Comparison of ENCODE assay signal across 18 cellular contexts in the genomic region with DNA sequence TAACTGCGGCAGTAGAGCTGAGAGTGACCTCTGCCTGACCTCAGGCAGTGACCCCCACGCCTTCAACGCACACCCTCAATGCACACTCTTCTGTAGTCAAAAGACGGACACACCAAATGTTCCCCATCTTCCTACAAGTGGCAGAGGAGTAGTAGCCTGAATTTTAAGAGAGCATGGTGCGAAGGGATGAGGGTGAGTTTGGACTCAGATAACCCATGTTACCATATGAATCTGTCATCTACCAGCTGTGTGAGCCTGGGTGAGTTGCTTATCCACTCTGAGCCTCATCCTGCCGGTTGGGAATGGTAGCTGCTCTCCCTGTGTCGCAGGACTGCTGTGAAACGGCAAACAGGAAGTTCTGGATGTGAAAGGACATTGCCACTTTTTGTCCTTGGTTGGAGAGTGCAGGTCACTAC. TPM values are rescaled to one million over a fixed set of nuclear protein-coding genes. Genes with fewer than 3 reads are reported as not detected.
DNase-seq lines count a peak whose midpoint lies in the region; ATAC-seq and TF ChIP-seq lines count a peak whose summit lies in the region.
"Had no signal": no experiment of that assay in that cellular context is flagged by ENCODE, and none has a peak within 500 bp of the region (broad histone marks: within the 10 kb centered on the region; RNA-seq: fewer than 3 reads in every experiment).

No MANE protein-coding gene starts in this region.

- no peaks in the 10 kb centered on the region for H3K27me3 Mint-ChIP-seq in GM23338 (ENCODE audit: insufficient read depth, low read depth, poor library complexity)

- H3K27me3 ChIP-seq in GM23338 (ENCODE audit: insufficient read depth) (peaks cover 100% of the 10 kb centered on the region), fibroblast of lung (ENCODE audit: control insufficient read depth, insufficient read depth, low read length) (peaks cover 84% of the 10 kb centered on the region), osteoblast (ENCODE audit: insufficient read depth, low read length) (peaks cover 98% of the 10 kb centered on the region)

- no peak for ATAC-seq in GM23338

- H3K36me3 Mint-ChIP-seq in GM23338 (ENCODE audit: low read depth): no peaks in the 10 kb centered on the region
- H3K36me3 Mint-ChIP-seq: CD4-positive, CD25-positive, alpha-beta regulatory T cell had no signal

- H2AFZ ChIP-seq in GM23338: no peak overlapping the region
- H2AFZ ChIP-seq in fibroblast of lung (ENCODE audit: low read length): peak overlapping the region; percentile 7
- no peak overlapping the region for H2AFZ ChIP-seq in osteoblast (ENCODE audit: low read length)

- H3K27ac ChIP-seq in GM23338 (ENCODE audit: low read depth): no peak overlapping the region
- no peak overlapping the region for H3K27ac ChIP-seq in SK-N-MC
- H3K27ac ChIP-seq in fibroblast of lung (ENCODE audit: insufficient read depth, low read length): no peak overlapping the region
- H3K27ac ChIP-seq in osteoblast (ENCODE audit: low read depth, low read length): no peak overlapping the region
- H3K27ac ChIP-seq: SJSA1 had no signal

- H3K9me2 ChIP-seq in GM23338 (ENCODE audit: insufficient read depth): no peaks in the 10 kb centered on the region

- peaks cover 21% of the 10 kb centered on the region; the same call in 1 of the 2 replicates for H3F3A ChIP-seq in GM23338 (replicated peaks; ENCODE audit: low read depth)

- H3K4me3 Mint-ChIP-seq in GM23338: no peak overlapping the region; the same call in 2 of the 3 replicates

- no peak overlapping the region for H3K27ac Mint-ChIP-seq in GM23338
- H3K27ac Mint-ChIP-seq: CD4-positive, CD25-positive, alpha-beta regulatory T cell had no signal

- H4K20me1 ChIP-seq in GM23338 (replicated peaks; ENCODE audit: insufficient read depth) (peaks cover 38% of the 10 kb centered on the region), fibroblast of lung (ENCODE audit: control insufficient read depth, extremely low read depth, insufficient read depth, low read length) (no peaks in the 10 kb centered on the region), osteoblast (ENCODE audit: insufficient read depth, low read length) (no peaks in the 10 kb centered on the region)

- peaks cover 4% of the 10 kb centered on the region; the same call in 2 of the 3 replicates for H3K9me3 Mint-ChIP-seq in GM23338

- H3K4me2 ChIP-seq in GM23338: no peak overlapping the region
- no peak overlapping the region for H3K4me2 ChIP-seq in fibroblast of lung (ENCODE audit: extremely low read depth, insufficient read depth, low read length)
- no peak overlapping the region for H3K4me2 ChIP-seq in osteoblast (ENCODE audit: insufficient read depth, low read length)

- H3K9ac ChIP-seq in SK-N-MC (ENCODE audit: insufficient read length): no peak overlapping the region
- no peak overlapping the region for H3K9ac ChIP-seq in fibroblast of lung (ENCODE audit: insufficient read depth, low read length)

- peaks cover 21% of the 10 kb centered on the region for H3K4me1 ChIP-seq in GM23338 (ENCODE audit: insufficient read depth)
- H3K4me1 ChIP-seq in fibroblast of lung (ENCODE audit: control insufficient read depth, extremely low read depth, insufficient read depth, low read length): no peaks in the 10 kb centered on the region
- H3K4me1 ChIP-seq in osteoblast (ENCODE audit: insufficient read depth, low read length): no peaks in the 10 kb centered on the region

- H3K36me3 ChIP-seq in GM23338 (ENCODE audit: insufficient read depth) (no peaks in the 10 kb centered on the region), SK-N-MC (ENCODE audit: insufficient read depth, low read length) (no peaks in the 10 kb centered on the region), fibroblast of lung (ENCODE audit: control insufficient read depth, insufficient read depth, low read length) (no peaks in the 10 kb centered on the region), osteoblast (ENCODE audit: insufficient read depth, low read length) (no peaks in the 10 kb centered on the region)
- H3K36me3 ChIP-seq: SJSA1 had no signal

- H3K4me3 ChIP-seq in GM23338: no peak overlapping the region
- peak overlapping the region; percentile 52 for H3K4me3 ChIP-seq in SK-N-MC
- H3K4me3 ChIP-seq in fibroblast of lung (replicated peaks in 1 of 4; ENCODE audit: control extremely low read depth in 1 of 4, insufficient read depth in 1 of 4, low read depth in 3 of 4, low read length in 4 of 4): no peak overlapping the region
- no peak overlapping the region for H3K4me3 ChIP-seq in osteoblast (ENCODE audit: insufficient read depth, low read length)
- H3K4me3 ChIP-seq: SJSA1 had no signal

- DNase-seq in GM23338 (ENCODE audit: low spot score) (peak; percentile 17), SK-N-MC (ENCODE audit: low read depth, low spot score) (no peak), fibroblast of lung (ENCODE audit: low read depth in 2 of 2) (no peak), osteoblast (ENCODE audit: insufficient read length, low spot score, missing footprints) (peak; percentile 58), GM19240 (ENCODE audit: insufficient read length, low spot score) (no peak), SHP77 (lab: John Stamatoyannopoulos, UW) (no peak)
- DNase-seq in stimulated activated CD4-positive, alpha-beta T cell treated with anti-CD3 and anti-CD28 coated beads, Interleukin-2, amount 100 ng/mL, for 48 hours: no peak
- DNase-seq: CD4-positive, CD25-positive, alpha-beta regulatory T cell; DMS79 treated with DMSO at 0.1 percent for 48 hours; KBM-7; NCI-H1092; NCI-H1436; NCI-H187 treated with DMSO at 0.1 percent for 48 hours; NCI-H2107; NCI-H446 treated with DMSO at 0.1 percent for 48 hours; NCI-H526 treated with DMSO at 0.1 percent for 48 hours; OCI-M1 had no signal

- peaks cover 30% of the 10 kb centered on the region for H3K4me1 Mint-ChIP-seq in GM23338

- no peaks in the 10 kb centered on the region for H3K79me2 ChIP-seq in GM23338 (replicated peaks; ENCODE audit: insufficient read depth)
- H3K79me2 ChIP-seq in fibroblast of lung (ENCODE audit: control insufficient read depth, insufficient read depth, low read length): no peaks in the 10 kb centered on the region
- H3K79me2 ChIP-seq in osteoblast (ENCODE audit: insufficient read depth, low read length): no peaks in the 10 kb centered on the region

- no peaks in the 10 kb centered on the region for H3K9me3 ChIP-seq in SK-N-MC (ENCODE audit: low read depth, low read length)
- H3K9me3 ChIP-seq in fibroblast of lung (ENCODE audit: control insufficient read depth, insufficient read depth, low read depth, low read length): no peaks in the 10 kb centered on the region
- peaks cover 2% of the 10 kb centered on the region for H3K9me3 ChIP-seq in osteoblast (ENCODE audit: low read depth, low read length)
- H3K9me3 ChIP-seq: SJSA1 had no signal

- TF ChIP-seq CTCF in GM23338 (conservative IDR thresholded peaks at IDR 0.05; ENCODE audit: low read depth in 2 of 2) (no peak), fibroblast of lung (conservative IDR thresholded peaks at IDR 0.05 in 1 of 2, IDR thresholded peaks at IDR 0.05 in 1 of 2; ENCODE audit: low read depth in 1 of 2, low read length in 2 of 2) (no peak), osteoblast (IDR thresholded peaks at IDR 0.05; ENCODE audit: extremely low read depth, low read depth, low read length) (no peak)

TF ChIP-seq in GM23338, 12 proteins besides CTCF, POLR2A, EP300 and RAD21:
- TF ChIP-seq EZH2 (IDR thresholded peaks at IDR 0.05; ENCODE audit: low read depth, unreplicated experiment) (peak; percentile 48), ZNF331 (CRISPR knock-in tag; IDR thresholded peaks at IDR 0.05; ENCODE audit: low read depth) (no peak)

RNA-seq across cellular contexts. Expression of gene ROBO3, which starts 20.6 kb away (rescaled TPM):
- total RNA-seq in GM23338 (2014; rRNA removed; shearing (Covaris generic)): 8.0 and 17.0 TPM in 2 replicates
- polyA plus RNA-seq in GM23338 (2016; fragmentation: Nextera tagmentation; extraction: Ambion mirVana): 21.0 and 21.4 TPM in 2 replicates
- total RNA-seq in fibroblast of lung: 11.6 and 25.4 TPM in 2 replicates
- polyA plus RNA-seq in fibroblast of lung: 7.2 and 8.8 TPM in 2 replicates
- polyA plus RNA-seq in fibroblast of lung (2012): 11.2 and 13.3 TPM in 2 replicates
- 11.7 and 14.9 TPM in 2 replicates for polyA minus RNA-seq in fibroblast of lung (ENCODE audit: low replicate concordance)
- 12.7 and 18.1 TPM in 2 replicates for total RNA-seq in osteoblast

RNA-seq across cellular contexts. Expression of gene MSANTD2, which starts 44.5 kb away (rescaled TPM):
- total RNA-seq in GM23338 (2014; rRNA removed; shearing (Covaris generic)): 34.4 and 39.5 TPM in 2 replicates
- 15.3 and 18.7 TPM in 2 replicates for polyA plus RNA-seq in GM23338 (2016; fragmentation: Nextera tagmentation; extraction: Ambion mirVana)
- 6.2 and 6.3 TPM in 2 replicates for total RNA-seq in fibroblast of lung
- polyA plus RNA-seq in fibroblast of lung: 5.6 and 6.6 TPM in 2 replicates
- polyA plus RNA-seq in fibroblast of lung (2012): 3.9 and 4.2 TPM in 2 replicates
- 1.1 and 1.6 TPM in 2 replicates for polyA minus RNA-seq in fibroblast of lung (ENCODE audit: low replicate concordance)
- total RNA-seq in osteoblast: 10.6 and 10.9 TPM in 2 replicates

RNA-seq across cellular contexts. Expression of gene ROBO4, which starts 53.0 kb away (rescaled TPM):
- total RNA-seq in GM23338 (2014; rRNA removed; shearing (Covaris generic)): not detected in 2 replicates
- polyA plus RNA-seq in GM23338 (2016; fragmentation: Nextera tagmentation; extraction: Ambion mirVana) (0.28 TPM in 1 of 2 replicates, not detected in the other), fibroblast of lung (0.45 and 0.63 TPM in 2 replicates)
- total RNA-seq in fibroblast of lung (0.26 and 0.66 TPM in 2 replicates), osteoblast (0.36 and 0.59 TPM in 2 replicates)
- polyA plus RNA-seq in fibroblast of lung (2012): 1.8 and 3.1 TPM in 2 replicates
- 3.3 and 4.5 TPM in 2 replicates for polyA minus RNA-seq in fibroblast of lung (ENCODE audit: low replicate concordance)

Comparison
In these comparisons a context has a peak if more than half of its experiments do, and no peak if none do; other contexts are left out.
1. DNase-seq: peak in GM23338 (single experiment) and osteoblast (single experiment); none in SK-N-MC (single experiment), fibroblast of lung (0 of 2), GM19240 (single experiment), stimulated activated CD4-positive, alpha-beta T cell treated with anti-CD3 and anti-CD28 coated beads, Interleukin-2, amount 100 ng/mL, for 48 hours (0 of 2) and SHP77 (0 of 2).